ENCODE assay signal across 9 cellular contexts in the genomic region with DNA sequence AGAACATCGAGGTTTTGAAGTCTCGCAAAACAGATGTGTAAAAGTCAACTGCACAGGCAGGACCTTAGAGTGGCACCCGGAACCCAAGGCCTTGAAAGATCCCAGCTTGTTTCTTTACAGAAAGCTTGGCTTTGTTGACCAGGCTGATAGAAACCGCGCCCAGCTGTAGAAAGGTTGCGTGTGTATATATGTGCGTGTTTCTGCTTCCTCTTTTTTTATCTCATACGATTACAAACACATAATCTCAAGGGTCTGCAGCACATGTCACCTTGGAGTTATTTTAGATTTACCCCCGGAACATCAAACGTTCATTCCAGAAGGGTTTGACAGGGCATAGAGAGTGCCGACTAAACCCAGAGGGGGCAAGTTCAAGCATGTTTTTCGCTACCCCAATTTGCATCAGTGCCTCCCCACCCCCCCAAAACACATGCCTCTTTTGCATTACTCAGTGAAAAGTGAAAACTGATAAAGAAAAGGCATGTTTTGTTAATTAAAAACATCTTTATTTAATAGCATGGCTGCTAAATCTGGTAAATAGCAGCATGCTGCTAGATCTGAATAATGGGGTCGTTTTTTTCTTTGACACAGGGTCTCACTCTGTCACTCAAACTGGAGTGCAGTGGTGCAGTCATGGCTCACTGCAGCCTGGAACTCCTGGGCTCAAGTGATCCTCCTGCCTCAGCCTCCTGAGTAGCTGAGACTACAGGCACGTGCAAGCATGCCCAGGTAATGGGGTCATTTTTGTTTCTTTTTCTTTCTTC. TPM values are rescaled to one million over a fixed set of nuclear protein-coding genes. Genes with fewer than 3 reads are reported as not detected.
DNase-seq lines count a peak whose midpoint lies in the region; ATAC-seq and TF ChIP-seq lines count a peak whose summit lies in the region.
"Had no signal": no experiment of that assay in that cellular context is flagged by ENCODE, and none has a peak within 500 bp of the region (broad histone marks: within the 10 kb centered on the region; RNA-seq: fewer than 3 reads in every experiment).

No MANE protein-coding gene starts in this region.

- no peak overlapping the region for H3K4me3 Mint-ChIP-seq in progenitor cell of endocrine pancreas (ENCODE audit: low read depth)
- H3K4me3 Mint-ChIP-seq: activated naive CD4-positive, alpha-beta T cell treated with anti-CD3 and anti-CD28 coated beads, Interleukin-2, amount 50 U/mL, for 24 hours had no signal

- no peaks in the 10 kb centered on the region for H3K9me3 Mint-ChIP-seq in progenitor cell of endocrine pancreas (ENCODE audit: low read depth)
- H3K9me3 Mint-ChIP-seq: activated naive CD4-positive, alpha-beta T cell treated with anti-CD3 and anti-CD28 coated beads, Interleukin-2, amount 50 U/mL, for 24 hours had no signal

- ATAC-seq in GM19043 (IDR thresholded peaks at IDR 0.05; ENCODE audit: low read depth, unreplicated experiment): peak; percentile 76
- peak; percentile 59 for ATAC-seq in HG03039 (IDR thresholded peaks at IDR 0.05; ENCODE audit: unreplicated experiment)

- peak overlapping the region; percentile 56 for H3K27ac Mint-ChIP-seq in progenitor cell of endocrine pancreas
- H3K27ac Mint-ChIP-seq: activated naive CD4-positive, alpha-beta T cell treated with anti-CD3 and anti-CD28 coated beads, Interleukin-2, amount 50 U/mL, for 24 hours had no signal

- H3K36me3 Mint-ChIP-seq in progenitor cell of endocrine pancreas (ENCODE audit: insufficient read depth): no peaks in the 10 kb centered on the region
- H3K36me3 Mint-ChIP-seq: activated naive CD4-positive, alpha-beta T cell treated with anti-CD3 and anti-CD28 coated beads, Interleukin-2, amount 50 U/mL, for 24 hours had no signal

- DNase-seq in OCI-M1 (lab: John Stamatoyannopoulos, UW): peak; percentile 96
- DNase-seq in progenitor cell of endocrine pancreas (ENCODE audit: low spot score, unreplicated experiment): no peak
- DNase-seq in NCI-H1694 (lab: John Stamatoyannopoulos, UW): no peak
- no peak for DNase-seq in epidermal melanocyte (ENCODE audit: insufficient read length, low spot score)
- DNase-seq in HCEC 1CT: no peak
- DNase-seq: uterus had no signal

- H3K4me1 Mint-ChIP-seq in progenitor cell of endocrine pancreas (ENCODE audit: low read depth): peaks cover 2% of the 10 kb centered on the region

- no peak for TF ChIP-seq CTCF in progenitor cell of endocrine pancreas (IDR thresholded peaks at IDR 0.05; ENCODE audit: unreplicated experiment)

- no peaks in the 10 kb centered on the region for H3K27me3 Mint-ChIP-seq in progenitor cell of endocrine pancreas
- H3K27me3 Mint-ChIP-seq: activated naive CD4-positive, alpha-beta T cell treated with anti-CD3 and anti-CD28 coated beads, Interleukin-2, amount 50 U/mL, for 24 hours had no signal

RNA-seq across cellular contexts. Expression of gene NCOA3, which starts 33.2 kb away (rescaled TPM):
- total RNA-seq in progenitor cell of endocrine pancreas: 37.7 and 42.8 TPM in 2 replicates
